24 cellular contexts compared by ENCODE assay signal in the genomic region with DNA sequence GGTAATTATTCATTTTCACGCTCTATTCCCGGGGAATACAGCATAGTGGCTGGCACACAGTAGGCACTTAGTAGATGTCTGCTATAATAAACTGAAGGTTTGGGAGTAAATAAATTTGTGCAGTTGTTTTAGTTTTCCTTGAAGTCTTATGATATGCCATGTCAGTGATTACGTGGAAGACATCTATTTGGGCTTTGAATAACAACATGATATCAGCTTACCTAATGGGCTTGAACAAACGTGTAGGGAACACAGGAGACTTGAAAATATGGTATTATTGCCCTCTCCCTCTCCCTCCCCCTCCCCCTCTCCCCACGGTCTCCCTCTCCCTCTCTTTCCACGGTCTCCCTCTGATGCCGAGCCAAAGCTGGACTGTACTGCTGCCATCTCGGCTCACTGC. TPM values are rescaled to one million over a fixed set of nuclear protein-coding genes. Genes with fewer than 3 reads are reported as not detected.
DNase-seq lines count a peak whose midpoint lies in the region; ATAC-seq, FAIRE-seq and TF ChIP-seq lines count a peak whose summit lies in the region.
"Had no signal": no experiment of that assay in that cellular context is flagged by ENCODE, and none has a peak within 500 bp of the region (broad histone marks: within the 10 kb centered on the region; RNA-seq: fewer than 3 reads in every experiment).

No MANE protein-coding gene starts in this region.

- 94% methylated on average over 8 of the region's 8 CpGs for WGBS in HepG2 (ENCODE audit: low lambda C conversion rate)
- WGBS in right lobe of liver (ENCODE audit: insufficient coverage, low coverage, low lambda C conversion rate, missing lambda C conversion rate), result 92% methylated on average over 8 of the region's 8 CpGs
- 91% methylated on average over 8 of the region's 8 CpGs for WGBS in right cardiac atrium

- in situ Hi-C loops in HepG2 (cut with HindIII; ENCODE audit: extremely low pct_ligation_motif_present, low pct_unique_long_range_greater_than_20kb), result no loop called here

- H3K79me2 ChIP-seq in HepG2 (ENCODE audit: insufficient read depth, low read length), result no peaks in the 10 kb centered on the region
- no peaks in the 10 kb centered on the region for H3K79me2 ChIP-seq in osteoblast (ENCODE audit: insufficient read depth, low read length)

- H3K4me3 ChIP-seq in HepG2 (replicated peaks in 1 of 3; ENCODE audit: insufficient read depth in 1 of 3, low read depth in 2 of 3, low read length in 3 of 3) (no peak overlapping the region), right lobe of liver (no peak overlapping the region), osteoblast (ENCODE audit: insufficient read depth, low read length) (no peak overlapping the region), right cardiac atrium (ENCODE audit: low read length) (no peak overlapping the region)
- H3K4me3 ChIP-seq: BLaER1, GM12878 had no signal

- H3K27ac ChIP-seq in HepG2 (ENCODE audit: extremely low read length, insufficient read depth, low read length) (no peak overlapping the region), right lobe of liver (no peak overlapping the region), osteoblast (ENCODE audit: low read depth, low read length) (no peak overlapping the region), right cardiac atrium (ENCODE audit: low read length) (no peak overlapping the region)
- H3K27ac ChIP-seq: BLaER1 had no signal

- TF ChIP-seq EP300 in HepG2 (IDR thresholded peaks at IDR 0.05; ENCODE audit: low read depth in 2 of 2, low read length in 2 of 2) (no peak), HepG2 (CRISPR knock-in tag; IDR thresholded peaks at IDR 0.05; ENCODE audit: borderline replicate concordance) (no peak)

- H2AFZ ChIP-seq in HepG2 (ENCODE audit: low read length) (no peak overlapping the region), osteoblast (ENCODE audit: low read length) (no peak overlapping the region)

- CTCF ChIA-PET in HepG2 (lab: Yijun Ruan, JAX; ENCODE audit: low intra/inter-chr PET ratio, low total read pairs), result no interaction called here

- POLR2A ChIA-PET in HepG2 (lab: Yijun Ruan, JAX), result no interaction called here

- H3K4me2 ChIP-seq in HepG2 (ENCODE audit: low read depth, low read length), result no peak overlapping the region
- H3K4me2 ChIP-seq in osteoblast (ENCODE audit: insufficient read depth, low read length), result no peak overlapping the region
- H3K4me2 ChIP-seq: BLaER1 had no signal

- TF ChIP-seq CTCF in HepG2 (CRISPR knock-in tag; IDR thresholded peaks at IDR 0.05) (no peak), right lobe of liver (IDR thresholded peaks at IDR 0.05) (no peak), osteoblast (IDR thresholded peaks at IDR 0.05; ENCODE audit: extremely low read depth, low read depth, low read length) (no peak)

- BruUV-seq in HepG2 (replicated peaks; lab: Mats Ljungman, UMichigan), result no TSS peak

- no peaks in the 10 kb centered on the region for H3K9me3 ChIP-seq in HepG2 (ENCODE audit: low read length)
- no peaks in the 10 kb centered on the region for H3K9me3 ChIP-seq in right lobe of liver
- H3K9me3 ChIP-seq in osteoblast (ENCODE audit: low read depth, low read length), result no peaks in the 10 kb centered on the region
- no peaks in the 10 kb centered on the region for H3K9me3 ChIP-seq in right cardiac atrium (ENCODE audit: control insufficient read depth, low read length)
- H3K9me3 ChIP-seq: BE2C had no signal

- no peak for TF ChIP-seq RAD21 in HepG2 (CRISPR knock-in tag; IDR thresholded peaks at IDR 0.05)

- H3K36me3 ChIP-seq in HepG2 (replicated peaks in 1 of 2; ENCODE audit: control insufficient read depth in 1 of 2, insufficient read depth in 2 of 2, low read length in 2 of 2) (no peaks in the 10 kb centered on the region), right lobe of liver (no peaks in the 10 kb centered on the region), osteoblast (ENCODE audit: insufficient read depth, low read length) (no peaks in the 10 kb centered on the region)
- H3K36me3 ChIP-seq: BE2C had no signal

- TF ChIP-seq POLR2A in HepG2 (IDR thresholded peaks at IDR 0.05; ENCODE audit: insufficient read depth in 1 of 2, low read depth in 2 of 2, low read length in 2 of 2) (no peak), right lobe of liver (IDR thresholded peaks at IDR 0.05) (no peak)

- H3K4me1 ChIP-seq in HepG2 (ENCODE audit: insufficient read depth, low read length) (peaks cover 12% of the 10 kb centered on the region), right lobe of liver (no peaks in the 10 kb centered on the region), osteoblast (ENCODE audit: insufficient read depth, low read length) (no peaks in the 10 kb centered on the region), right cardiac atrium (ENCODE audit: control insufficient read depth, insufficient read depth, low read length) (no peaks in the 10 kb centered on the region)
- H3K4me1 ChIP-seq: BE2C, BLaER1 had no signal

- H3K9ac ChIP-seq in HepG2 (ENCODE audit: insufficient read depth, low read depth, low read length), result no peak overlapping the region
- H3K9ac ChIP-seq: BLaER1 had no signal

- H3K27me3 ChIP-seq in HepG2 (ENCODE audit: control insufficient read depth in 1 of 2, insufficient read depth in 2 of 2, low read length in 2 of 2) (no peaks in the 10 kb centered on the region), right lobe of liver (no peaks in the 10 kb centered on the region), osteoblast (ENCODE audit: insufficient read depth, low read length) (no peaks in the 10 kb centered on the region), right cardiac atrium (ENCODE audit: control insufficient read depth, insufficient read depth) (no peaks in the 10 kb centered on the region)
- H3K27me3 ChIP-seq: BE2C, BLaER1 had no signal

- DNase-seq in HepG2 (ENCODE audit: low spot score), result no peak
- no peak for DNase-seq in right lobe of liver
- peak; percentile 58 for DNase-seq in osteoblast (ENCODE audit: insufficient read length, low spot score, missing footprints)
- DNase-seq in H4 (ENCODE audit: low spot score), result no peak
- DNase-seq in right cardiac atrium, result no peak
- DNase-seq: 8988T; ACHN; BE2C; C1 segment of cervical spinal cord; CD4-positive, alpha-beta memory T cell; CD4-positive, CD25-positive, alpha-beta regulatory T cell; CD8-positive, alpha-beta memory T cell; COR-L47; DMS 273 treated with DMSO at 0.1 percent for 48 hours; DMS153; DMS53; DMS79; EL; GDM1 had no signal

- intact Hi-C loops in HepG2 (cut with micrococcal nuclease; ENCODE audit: unreplicated experiment) (no loop called here), right lobe of liver (cut with DNase I) (no loop called here), right cardiac atrium (cut with DNase I) (no loop called here)

- no peak for FAIRE-seq in HepG2 (lab: Jason Lieb, UNC)
- FAIRE-seq: A204.1, GM12878, GM12892, GM18507 had no signal

- H4K20me1 ChIP-seq in HepG2 (ENCODE audit: insufficient read depth, low read length) (no peaks in the 10 kb centered on the region), osteoblast (ENCODE audit: insufficient read depth, low read length) (no peaks in the 10 kb centered on the region)
- H4K20me1 ChIP-seq: BLaER1 had no signal

- ATAC-seq in HepG2, result no peak
- no peak for ATAC-seq in right lobe of liver
- ATAC-seq in right cardiac atrium, result no peak
- ATAC-seq: GM12878 had no signal

TF ChIP-seq in HepG2, 621 proteins besides CTCF, POLR2A, EP300 and RAD21:
- peak; percentile 73 for TF ChIP-seq HNRNPK (IDR thresholded peaks at IDR 0.05; ENCODE audit: low read depth, low read length, poor library complexity, severe bottlenecking)
- no peak for TF ChIP-seq CCAR2 (optimal IDR thresholded peaks at IDR 0.05; ENCODE audit: low read depth, low read length)

RNA-seq across cellular contexts. Expression of gene NETO2, which starts 36.3 kb away (rescaled TPM):
- 8.2 and 8.4 TPM in 2 replicates for total RNA-seq in HepG2 (2016; rRNA removed; fragmentation: Illumina TruSeq; extraction: Trizol)
- 10.1 and 13.7 TPM in 2 replicates for total RNA-seq in HepG2 (2016; cell fraction: cytosol; rRNA removed; fragmentation: Illumina TruSeq; extraction: Trizol; ENCODE audit: low read depth)
- total RNA-seq in HepG2 (2016; cell fraction: insoluble cytoplasmic fraction; rRNA removed; fragmentation: Illumina TruSeq; extraction: Trizol), result 9.0 and 9.7 TPM in 2 replicates
- 14.2 and 14.7 TPM in 2 replicates for total RNA-seq in HepG2 (2016; cell fraction: membrane; rRNA removed; fragmentation: Illumina TruSeq; extraction: Trizol)
- 5.9 and 8.3 TPM in 2 replicates for total RNA-seq in HepG2 (2016; cell fraction: nucleus; rRNA removed; fragmentation: Illumina TruSeq; extraction: Trizol)
- 13.5 and 14.7 TPM in 2 replicates for polyA plus RNA-seq in HepG2 (2011; rRNA removed)
- polyA plus RNA-seq in HepG2 (2011; cell fraction: cytosol; rRNA removed), result 9.7 and 15.2 TPM in 2 replicates
- 6.9 and 10.2 TPM in 2 replicates for polyA plus RNA-seq in HepG2 (2011; cell fraction: nucleus; rRNA removed)
- 5.7 and 6.6 TPM in 2 replicates for polyA plus RNA-seq in HepG2 (2012)
- polyA plus RNA-seq in HepG2 (2016; cell fraction: cytosol; fragmentation: Illumina TruSeq; extraction: Trizol; ENCODE audit: low read depth), result 5.3 and 5.4 TPM in 2 replicates
- 9.6 and 9.9 TPM in 2 replicates for polyA plus RNA-seq in HepG2 (2016; cell fraction: insoluble cytoplasmic fraction; fragmentation: Illumina TruSeq; extraction: Trizol; ENCODE audit: low read depth)
- 11.5 and 11.7 TPM in 2 replicates for polyA plus RNA-seq in HepG2 (2016; cell fraction: membrane; fragmentation: Illumina TruSeq; extraction: Trizol; ENCODE audit: low read depth)
- polyA plus RNA-seq in HepG2 (2016; cell fraction: nucleus; fragmentation: Illumina TruSeq; extraction: Trizol; ENCODE audit: insufficient read depth, low read depth), result 10.0 and 11.2 TPM in 2 replicates
- polyA minus RNA-seq in HepG2 (2011; rRNA and poly(A)+ RNA removed; ENCODE audit: low replicate concordance), result 7.6 and 52.8 TPM in 2 replicates
- polyA minus RNA-seq in HepG2 (2011; cell fraction: cytosol; rRNA and poly(A)+ RNA removed), result 7.3 and 8.3 TPM in 2 replicates
- polyA minus RNA-seq in HepG2 (2011; cell fraction: nucleus; rRNA and poly(A)+ RNA removed), result 5.5 and 7.8 TPM in 2 replicates
- total RNA-seq in right lobe of liver, result 1 to 10 TPM in 1 of 6 experiments, under 1 TPM in 5; 0.29 to 1.6 (median 0.66) TPM
- 3.5 and 5.8 TPM in 2 replicates for total RNA-seq in osteoblast
- 58.7 and 69.8 TPM in 2 replicates for total RNA-seq in H4 (2014; rRNA removed; shearing (Covaris generic))
- 1 to 10 TPM in 3 of 4 donors, under 1 TPM in 1; 0.97 to 1.8 (median 1.4) TPM for total RNA-seq in right cardiac atrium
- 0.41 TPM for polyA plus RNA-seq in right cardiac atrium
